18 cellular contexts compared by ENCODE assay signal in the genomic region with DNA sequence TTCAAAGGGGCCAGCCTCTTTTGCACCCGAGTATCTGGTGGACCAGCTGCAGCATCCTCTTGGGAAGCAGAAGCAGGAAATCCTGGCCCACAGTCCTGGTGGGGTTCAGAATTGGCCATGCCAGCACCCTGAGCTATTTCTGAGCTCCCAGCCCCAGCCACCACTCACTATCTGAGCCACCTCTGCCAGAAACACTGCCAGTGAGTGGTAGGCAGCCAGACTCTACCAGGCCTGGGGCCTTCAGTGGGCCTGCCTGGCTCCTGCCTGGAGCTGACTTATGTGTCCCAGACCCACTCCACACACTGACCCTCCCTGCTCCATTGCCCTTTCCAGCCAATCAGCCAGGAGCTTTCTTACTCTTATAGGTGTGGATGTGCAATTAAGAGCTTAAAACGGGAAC.
"Had no signal": no experiment of that assay in that cellular context is flagged by ENCODE, and none has a peak within 500 bp of the region (broad histone marks: within the 10 kb centered on the region; RNA-seq: fewer than 3 reads in every experiment).

No MANE protein-coding gene starts in this region.

- H3K27me3 Mint-ChIP-seq: activated CD8-positive, alpha-beta T cell treated with anti-CD3 and anti-CD28 coated beads for 36 hours; activated naive CD4-positive, alpha-beta T cell treated with anti-CD3 and anti-CD28 coated beads, Interleukin-2, amount 50 U/mL, for 24 hours; central memory CD8-positive, alpha-beta T cell; memory B cell; natural killer cell treated with Interleukin-12 subunit alpha and Interleukin-12 subunit beta and Interleukin-15 and Interleukin-18, amount 100 ng/mL, for 72 hours; T-helper 17 cell had no signal

- H3K36me3 Mint-ChIP-seq: activated naive CD4-positive, alpha-beta T cell treated with anti-CD3 and anti-CD28 coated beads, Interleukin-2, amount 50 U/mL, for 24 hours had no signal

- ATAC-seq: activated CD8-positive, alpha-beta T cell treated with anti-CD3 and anti-CD28 coated beads for 36 hours; activated T-cell treated with anti-CD3 and anti-CD28 coated beads, Interleukin-2, amount 50 U/mL, for 4 hours; natural killer cell treated with Interleukin-12 subunit alpha and Interleukin-12 subunit beta and Interleukin-15 and Interleukin-18, amount 100 ng/mL, for 72 hours; T-helper 17 cell had no signal

- H3K27me3 ChIP-seq: adrenal gland, sigmoid colon, stomach had no signal

- H3K4me3 Mint-ChIP-seq: activated CD8-positive, alpha-beta T cell treated with anti-CD3 and anti-CD28 coated beads for 36 hours; activated naive CD4-positive, alpha-beta T cell treated with anti-CD3 and anti-CD28 coated beads, Interleukin-2, amount 50 U/mL, for 24 hours; activated T-cell treated with anti-CD3 and anti-CD28 coated beads, Interleukin-2, amount 50 U/mL, for 4 hours; central memory CD8-positive, alpha-beta T cell; memory B cell; natural killer cell treated with Interleukin-12 subunit alpha and Interleukin-12 subunit beta and Interleukin-15 and Interleukin-18, amount 100 ng/mL, for 72 hours; T-helper 17 cell had no signal

- DNase-seq: activated CD4-positive, alpha-beta T cell treated with anti-CD3 and anti-CD28 coated beads for 48 hours; activated CD8-positive, alpha-beta T cell treated with anti-CD3 and anti-CD28 coated beads for 36 hours; activated effector memory CD4-positive, alpha-beta T cell treated with Interleukin-2 at 50 U/mL for 16 hours; activated T-cell treated with anti-CD3 and anti-CD28 coated beads, Interleukin-2, amount 50 U/mL, for 4 hours; adrenal gland; cortex of kidney; effector CD4-positive, alpha-beta T cell; foreskin melanocyte; sigmoid colon; stimulated activated CD4-positive, alpha-beta T cell treated with anti-CD3 and anti-CD28 coated beads, Interleukin-2, amount 100 ng/mL, for 24 hours; stomach; T-helper 17 cell had no signal

- H3K27ac Mint-ChIP-seq: activated CD8-positive, alpha-beta T cell treated with anti-CD3 and anti-CD28 coated beads for 36 hours; activated naive CD4-positive, alpha-beta T cell treated with anti-CD3 and anti-CD28 coated beads, Interleukin-2, amount 50 U/mL, for 24 hours; memory B cell; natural killer cell treated with Interleukin-12 subunit alpha and Interleukin-12 subunit beta and Interleukin-15 and Interleukin-18, amount 100 ng/mL, for 72 hours; T-helper 17 cell had no signal

- H3K4me1 Mint-ChIP-seq: activated naive CD4-positive, alpha-beta T cell treated with anti-CD3 and anti-CD28 coated beads, Interleukin-2, amount 50 U/mL, for 24 hours had no signal

- H3K4me1 ChIP-seq: adrenal gland, prostate gland, stomach had no signal

- H3K9me3 Mint-ChIP-seq: activated CD8-positive, alpha-beta T cell treated with anti-CD3 and anti-CD28 coated beads for 36 hours; activated T-cell treated with anti-CD3 and anti-CD28 coated beads, Interleukin-2, amount 50 U/mL, for 4 hours; central memory CD8-positive, alpha-beta T cell; memory B cell; natural killer cell treated with Interleukin-12 subunit alpha and Interleukin-12 subunit beta and Interleukin-15 and Interleukin-18, amount 100 ng/mL, for 72 hours had no signal

- H3K36me3 ChIP-seq: prostate gland had no signal

- H3K4me3 ChIP-seq: adrenal gland, prostate gland, sigmoid colon, stomach, thoracic aorta had no signal

- H3K27ac ChIP-seq: adrenal gland, prostate gland, sigmoid colon, stomach had no signal
